ENCODE assay signal across 1 cellular context in the genomic region with DNA sequence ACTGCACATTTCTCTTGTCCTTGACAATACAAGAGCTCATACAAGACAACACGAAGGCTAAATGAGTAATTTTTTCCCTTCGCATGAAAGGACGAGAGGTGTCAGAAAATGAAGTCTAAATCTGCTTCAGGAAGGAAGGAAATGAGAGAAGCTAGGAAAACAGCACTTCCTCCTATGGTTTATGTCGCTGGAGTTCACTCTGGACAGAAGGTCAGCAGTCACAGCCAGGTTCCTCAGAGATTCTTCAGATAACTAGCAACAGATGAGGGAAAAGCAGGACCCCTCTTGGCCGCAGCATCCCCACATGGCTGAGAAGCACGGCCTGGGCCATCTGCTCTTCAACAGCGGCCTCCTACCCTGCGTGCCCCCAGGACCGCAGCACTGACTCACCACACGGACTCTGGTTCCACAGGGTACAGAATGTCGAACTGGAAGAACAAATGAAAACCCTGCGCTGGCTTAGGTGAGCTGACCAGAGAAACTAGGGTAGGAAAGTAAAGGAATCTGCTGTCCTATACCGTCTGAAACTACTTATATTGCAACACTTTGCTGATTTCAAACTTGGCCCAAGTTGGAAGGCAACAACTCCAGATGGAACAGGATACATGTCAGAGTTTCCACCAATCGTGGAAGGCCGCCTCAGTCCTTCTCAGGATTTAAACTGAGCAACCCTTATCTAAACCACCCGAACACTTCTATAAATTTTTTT.
TF ChIP-seq lines count a peak whose summit lies in the region.

No MANE protein-coding gene starts in this region.

TF ChIP-seq in K562, 482 proteins besides CTCF, POLR2A, EP300 and RAD21 (continued from another document):
- TF ChIP-seq, protein P1, sequence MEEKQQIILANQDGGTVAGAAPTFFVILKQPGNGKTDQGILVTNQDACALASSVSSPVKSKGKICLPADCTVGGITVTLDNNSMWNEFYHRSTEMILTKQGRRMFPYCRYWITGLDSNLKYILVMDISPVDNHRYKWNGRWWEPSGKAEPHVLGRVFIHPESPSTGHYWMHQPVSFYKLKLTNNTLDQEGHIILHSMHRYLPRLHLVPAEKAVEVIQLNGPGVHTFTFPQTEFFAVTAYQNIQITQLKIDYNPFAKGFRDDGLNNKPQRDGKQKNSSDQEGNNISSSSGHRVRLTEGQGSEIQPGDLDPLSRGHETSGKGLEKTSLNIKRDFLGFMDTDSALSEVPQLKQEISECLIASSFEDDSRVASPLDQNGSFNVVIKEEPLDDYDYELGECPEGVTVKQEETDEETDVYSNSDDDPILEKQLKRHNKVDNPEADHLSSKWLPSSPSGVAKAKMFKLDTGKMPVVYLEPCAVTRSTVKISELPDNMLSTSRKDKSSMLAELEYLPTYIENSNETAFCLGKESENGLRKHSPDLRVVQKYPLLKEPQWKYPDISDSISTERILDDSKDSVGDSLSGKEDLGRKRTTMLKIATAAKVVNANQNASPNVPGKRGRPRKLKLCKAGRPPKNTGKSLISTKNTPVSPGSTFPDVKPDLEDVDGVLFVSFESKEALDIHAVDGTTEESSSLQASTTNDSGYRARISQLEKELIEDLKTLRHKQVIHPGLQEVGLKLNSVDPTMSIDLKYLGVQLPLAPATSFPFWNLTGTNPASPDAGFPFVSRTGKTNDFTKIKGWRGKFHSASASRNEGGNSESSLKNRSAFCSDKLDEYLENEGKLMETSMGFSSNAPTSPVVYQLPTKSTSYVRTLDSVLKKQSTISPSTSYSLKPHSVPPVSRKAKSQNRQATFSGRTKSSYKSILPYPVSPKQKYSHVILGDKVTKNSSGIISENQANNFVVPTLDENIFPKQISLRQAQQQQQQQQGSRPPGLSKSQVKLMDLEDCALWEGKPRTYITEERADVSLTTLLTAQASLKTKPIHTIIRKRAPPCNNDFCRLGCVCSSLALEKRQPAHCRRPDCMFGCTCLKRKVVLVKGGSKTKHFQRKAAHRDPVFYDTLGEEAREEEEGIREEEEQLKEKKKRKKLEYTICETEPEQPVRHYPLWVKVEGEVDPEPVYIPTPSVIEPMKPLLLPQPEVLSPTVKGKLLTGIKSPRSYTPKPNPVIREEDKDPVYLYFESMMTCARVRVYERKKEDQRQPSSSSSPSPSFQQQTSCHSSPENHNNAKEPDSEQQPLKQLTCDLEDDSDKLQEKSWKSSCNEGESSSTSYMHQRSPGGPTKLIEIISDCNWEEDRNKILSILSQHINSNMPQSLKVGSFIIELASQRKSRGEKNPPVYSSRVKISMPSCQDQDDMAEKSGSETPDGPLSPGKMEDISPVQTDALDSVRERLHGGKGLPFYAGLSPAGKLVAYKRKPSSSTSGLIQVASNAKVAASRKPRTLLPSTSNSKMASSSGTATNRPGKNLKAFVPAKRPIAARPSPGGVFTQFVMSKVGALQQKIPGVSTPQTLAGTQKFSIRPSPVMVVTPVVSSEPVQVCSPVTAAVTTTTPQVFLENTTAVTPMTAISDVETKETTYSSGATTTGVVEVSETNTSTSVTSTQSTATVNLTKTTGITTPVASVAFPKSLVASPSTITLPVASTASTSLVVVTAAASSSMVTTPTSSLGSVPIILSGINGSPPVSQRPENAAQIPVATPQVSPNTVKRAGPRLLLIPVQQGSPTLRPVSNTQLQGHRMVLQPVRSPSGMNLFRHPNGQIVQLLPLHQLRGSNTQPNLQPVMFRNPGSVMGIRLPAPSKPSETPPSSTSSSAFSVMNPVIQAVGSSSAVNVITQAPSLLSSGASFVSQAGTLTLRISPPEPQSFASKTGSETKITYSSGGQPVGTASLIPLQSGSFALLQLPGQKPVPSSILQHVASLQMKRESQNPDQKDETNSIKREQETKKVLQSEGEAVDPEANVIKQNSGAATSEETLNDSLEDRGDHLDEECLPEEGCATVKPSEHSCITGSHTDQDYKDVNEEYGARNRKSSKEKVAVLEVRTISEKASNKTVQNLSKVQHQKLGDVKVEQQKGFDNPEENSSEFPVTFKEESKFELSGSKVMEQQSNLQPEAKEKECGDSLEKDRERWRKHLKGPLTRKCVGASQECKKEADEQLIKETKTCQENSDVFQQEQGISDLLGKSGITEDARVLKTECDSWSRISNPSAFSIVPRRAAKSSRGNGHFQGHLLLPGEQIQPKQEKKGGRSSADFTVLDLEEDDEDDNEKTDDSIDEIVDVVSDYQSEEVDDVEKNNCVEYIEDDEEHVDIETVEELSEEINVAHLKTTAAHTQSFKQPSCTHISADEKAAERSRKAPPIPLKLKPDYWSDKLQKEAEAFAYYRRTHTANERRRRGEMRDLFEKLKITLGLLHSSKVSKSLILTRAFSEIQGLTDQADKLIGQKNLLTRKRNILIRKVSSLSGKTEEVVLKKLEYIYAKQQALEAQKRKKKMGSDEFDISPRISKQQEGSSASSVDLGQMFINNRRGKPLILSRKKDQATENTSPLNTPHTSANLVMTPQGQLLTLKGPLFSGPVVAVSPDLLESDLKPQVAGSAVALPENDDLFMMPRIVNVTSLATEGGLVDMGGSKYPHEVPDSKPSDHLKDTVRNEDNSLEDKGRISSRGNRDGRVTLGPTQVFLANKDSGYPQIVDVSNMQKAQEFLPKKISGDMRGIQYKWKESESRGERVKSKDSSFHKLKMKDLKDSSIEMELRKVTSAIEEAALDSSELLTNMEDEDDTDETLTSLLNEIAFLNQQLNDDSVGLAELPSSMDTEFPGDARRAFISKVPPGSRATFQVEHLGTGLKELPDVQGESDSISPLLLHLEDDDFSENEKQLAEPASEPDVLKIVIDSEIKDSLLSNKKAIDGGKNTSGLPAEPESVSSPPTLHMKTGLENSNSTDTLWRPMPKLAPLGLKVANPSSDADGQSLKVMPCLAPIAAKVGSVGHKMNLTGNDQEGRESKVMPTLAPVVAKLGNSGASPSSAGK (IDR thresholded peaks at IDR 0.05): peak; percentile 45; the same call in 1 of the 2 replicates
- no peak for TF ChIP-seq CEBPG (CRISPR knock-in tag; IDR thresholded peaks at IDR 0.05)
- TF ChIP-seq CEBPG (tag; conservative IDR thresholded peaks at IDR 0.05 in 1 of 2, IDR thresholded peaks at IDR 0.05 in 1 of 2): peak; percentile 50 to 57; a peak in 2 of 4 replicates
- peak; percentile 11; the same call in 1 of the 2 replicates for TF ChIP-seq CTBP1 (IDR thresholded peaks at IDR 0.05; ENCODE audit: borderline replicate concordance)
- peak; percentile 23; the same call in 1 of the 2 replicates for TF ChIP-seq ZFX (CRISPR knock-in tag; IDR thresholded peaks at IDR 0.05)
- TF ChIP-seq, protein P2, sequence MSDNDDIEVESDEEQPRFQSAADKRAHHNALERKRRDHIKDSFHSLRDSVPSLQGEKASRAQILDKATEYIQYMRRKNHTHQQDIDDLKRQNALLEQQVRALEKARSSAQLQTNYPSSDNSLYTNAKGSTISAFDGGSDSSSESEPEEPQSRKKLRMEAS (CRISPR knock-in tag; IDR thresholded peaks at IDR 0.05): peak; percentile 52; the same call in 1 of the 2 replicates
- no peak for TF ChIP-seq NR2C2 (CRISPR knock-in tag; IDR thresholded peaks at IDR 0.05)
- TF ChIP-seq NR2C2 (tag; IDR thresholded peaks at IDR 0.05): peak; percentile 11; the same call in 1 of the 2 replicates
- TF ChIP-seq SPI1 (IDR thresholded peaks at IDR 0.05; ENCODE audit: borderline replicate concordance, low read depth, low read length): peak; percentile 68; the same call in 1 of the 2 replicates
- TF ChIP-seq FOSL1 (tag; conservative IDR thresholded peaks at IDR 0.05): peak; percentile 36; the same call in 1 of the 2 replicates
- TF ChIP-seq, protein P3, sequence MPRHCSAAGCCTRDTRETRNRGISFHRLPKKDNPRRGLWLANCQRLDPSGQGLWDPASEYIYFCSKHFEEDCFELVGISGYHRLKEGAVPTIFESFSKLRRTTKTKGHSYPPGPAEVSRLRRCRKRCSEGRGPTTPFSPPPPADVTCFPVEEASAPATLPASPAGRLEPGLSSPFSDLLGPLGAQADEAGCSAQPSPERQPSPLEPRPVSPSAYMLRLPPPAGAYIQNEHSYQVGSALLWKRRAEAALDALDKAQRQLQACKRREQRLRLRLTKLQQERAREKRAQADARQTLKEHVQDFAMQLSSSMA (CRISPR knock-in tag; IDR thresholded peaks at IDR 0.05): no peak
- TF ChIP-seq L3MBTL2 (IDR thresholded peaks at IDR 0.05): peak; percentile 32; the same call in 1 of the 2 replicates
